In the genomic region with DNA sequence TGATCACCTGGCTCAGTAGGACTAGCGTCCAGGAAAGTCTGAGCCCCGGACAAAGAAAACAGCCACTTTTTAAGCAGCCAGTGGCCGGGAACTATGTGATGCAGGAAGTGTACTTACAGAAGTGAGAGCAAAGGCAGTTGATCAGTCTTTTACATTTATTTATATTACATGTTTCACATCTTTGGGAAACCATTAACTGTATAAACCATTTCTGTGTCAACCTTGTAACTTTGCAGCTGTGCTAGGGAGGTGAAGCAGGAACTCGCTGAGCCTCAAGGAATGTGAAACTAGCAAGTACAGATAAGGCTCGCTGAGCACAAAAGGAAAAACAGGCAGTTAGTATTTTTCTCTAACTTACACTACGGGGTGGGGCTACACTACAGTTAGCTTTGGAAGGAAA, we compare ENCODE assay signal across 1 cellular context.
TF ChIP-seq lines count a peak whose summit lies in the region.

No MANE protein-coding gene starts in this region.

TF ChIP-seq in GM23338, 12 proteins besides CTCF, POLR2A, EP300 and RAD21 (continued from another document):
- TF ChIP-seq STAT1 (IDR thresholded peaks at IDR 0.05; ENCODE audit: unreplicated experiment) (no peak), ZNF114 (CRISPR knock-in tag; IDR thresholded peaks at IDR 0.05) (no peak), POLR2AphosphoS5 (IDR thresholded peaks at IDR 0.05; ENCODE audit: low read depth) (no peak), EZH2phosphoT487 (IDR thresholded peaks at IDR 0.05; ENCODE audit: unreplicated experiment) (no peak), JUNB (IDR thresholded peaks at IDR 0.05; ENCODE audit: unreplicated experiment) (no peak), NANOG (IDR thresholded peaks at IDR 0.05; ENCODE audit: borderline replicate concordance) (no peak), ZNF462 (CRISPR knock-in tag; IDR thresholded peaks at IDR 0.05) (no peak)
